ENCODE assay signal across 9 cellular contexts in genomic region chr20:44990425-44990824, GRCh38. TPM values are rescaled to one million over a fixed set of nuclear protein-coding genes. Genes with fewer than 3 reads are reported as not detected.
DNase-seq lines count a peak whose midpoint lies in the region; ATAC-seq and TF ChIP-seq lines count a peak whose summit lies in the region.
"Had no signal": no experiment of that assay in that cellular context is flagged by ENCODE, and none has a peak within 500 bp of the region (broad histone marks: within the 10 kb centered on the region; RNA-seq: fewer than 3 reads in every experiment).

No MANE protein-coding gene starts in this region.

- H3K27me3 ChIP-seq in mesenchymal stem cell (ENCODE audit: control insufficient read depth in 1 of 2, insufficient read depth in 1 of 2, low read length in 2 of 2) (no peaks in the 10 kb centered on the region), upper lobe of left lung (no peaks in the 10 kb centered on the region)

- peak overlapping the region; percentile 96 for H3K27ac Mint-ChIP-seq in activated naive CD4-positive, alpha-beta T cell treated with anti-CD3 and anti-CD28 coated beads, Interleukin-2, amount 10 ng/mL, durations not matched to agents 7 days and 5 days

- 100% methylated on average over 1 of the region's 3 CpGs for WGBS in mesenchymal stem cell
- 28 to 39% methylated on average over 3 of the region's 3 CpGs for WGBS in upper lobe of left lung, 2 donors

- H3K36me3 Mint-ChIP-seq in activated naive CD4-positive, alpha-beta T cell treated with anti-CD3 and anti-CD28 coated beads, Interleukin-2, amount 10 ng/mL, durations not matched to agents 7 days and 5 days: peaks cover 66% of the 10 kb centered on the region

- H3K4me3 ChIP-seq in mesenchymal stem cell (ENCODE audit: insufficient read depth in 1 of 2, low read depth in 1 of 2, low read length in 2 of 2) (peak overlapping the region in 1 of 2 experiments; percentile 64), upper lobe of left lung (peak overlapping the region in 2 of 4 donors; percentile 11 to 23)

- no peak for TF ChIP-seq CTCF in upper lobe of left lung (IDR thresholded peaks at IDR 0.05)

- DNase-seq in activated T-cell treated with anti-CD3 and anti-CD28 coated beads for 48 hours (ENCODE audit: low read depth): peak; percentile 50
- DNase-seq in activated T-cell treated with anti-CD3 and anti-CD28 coated beads for 4 hours: no peak
- peak; percentile 48 for DNase-seq in activated naive CD4-positive, alpha-beta T cell treated with anti-CD3 and anti-CD28 coated beads, Interleukin-2, amount 10 ng/mL, durations not matched to agents 7 days and 5 days
- peak; percentile 18 for DNase-seq in mesenchymal stem cell
- DNase-seq in upper lobe of left lung: no peak
- DNase-seq in KG1 (lab: John Stamatoyannopoulos, UW): no peak
- no peak for DNase-seq in NCI-H2227 treated with DMSO at 0.1 percent for 48 hours (lab: John Stamatoyannopoulos, UW)
- no peak for DNase-seq in activated CD4-positive, CD25-positive, alpha-beta regulatory T cell (lab: John Stamatoyannopoulos, UW)

- peak in 1 of 2 donors; percentile 45 for ATAC-seq in upper lobe of left lung (ENCODE audit: low FRiP score in 2 of 2)

- no peaks in the 10 kb centered on the region for H3K4me1 ChIP-seq in mesenchymal stem cell (ENCODE audit: control insufficient read depth, insufficient read depth, low read depth, low read length)
- H3K4me1 ChIP-seq in upper lobe of left lung: peaks cover 31 to 47% (median 42%) of the 10 kb centered on the region in 4 donors

- TF ChIP-seq POLR2A in upper lobe of left lung (IDR thresholded peaks at IDR 0.05): no peak

- no peak overlapping the region for H3K14ac ChIP-seq in mesenchymal stem cell (ENCODE audit: low read length in 2 of 2)

- peaks cover 15% of the 10 kb centered on the region for H3K79me1 ChIP-seq in mesenchymal stem cell (replicated peaks; ENCODE audit: low read length, poor library complexity, severe bottlenecking)

- CTCF ChIA-PET in activated naive CD4-positive, alpha-beta T cell treated with anti-CD3 and anti-CD28 coated beads, Interleukin-2, amount 10 ng/mL, durations not matched to agents 7 days and 5 days (lab: Charles Lee): interaction anchor here (1.5 to 1.8 kb wide), 3 partner anchors 9 to 25 kb away, joined by 4 to 6 read pairs (median 4); no protein-coding TSS in a partner anchor

- peak overlapping the region; percentile 21 for H4K8ac ChIP-seq in mesenchymal stem cell (ENCODE audit: low read length)

- no peak overlapping the region for H2AFZ ChIP-seq in mesenchymal stem cell (ENCODE audit: low read depth, low read length)

- peak overlapping the region; percentile 66 for H3K4me3 Mint-ChIP-seq in activated naive CD4-positive, alpha-beta T cell treated with anti-CD3 and anti-CD28 coated beads, Interleukin-2, amount 10 ng/mL, durations not matched to agents 7 days and 5 days

- no peaks in the 10 kb centered on the region for H3K9me3 Mint-ChIP-seq in activated naive CD4-positive, alpha-beta T cell treated with anti-CD3 and anti-CD28 coated beads, Interleukin-2, amount 10 ng/mL, durations not matched to agents 7 days and 5 days

- H3K36me3 ChIP-seq in mesenchymal stem cell (ENCODE audit: control insufficient read depth in 1 of 2, insufficient read depth in 2 of 2, low read depth in 1 of 2, low read length in 2 of 2): peaks cover 3 to 37% of the 10 kb centered on the region in 2 experiments
- H3K36me3 ChIP-seq in upper lobe of left lung: peaks cover 0 to 30% (median 9%) of the 10 kb centered on the region in 4 donors

- no peak overlapping the region for H3K18ac ChIP-seq in mesenchymal stem cell (ENCODE audit: low read depth in 1 of 2, low read length in 2 of 2)

- no peak overlapping the region for H2AK5ac ChIP-seq in mesenchymal stem cell (ENCODE audit: low read length, severe bottlenecking)

- H2BK12ac ChIP-seq in mesenchymal stem cell (ENCODE audit: low read length in 2 of 2): no peak overlapping the region

- H3K4me1 Mint-ChIP-seq in activated naive CD4-positive, alpha-beta T cell treated with anti-CD3 and anti-CD28 coated beads, Interleukin-2, amount 10 ng/mL, durations not matched to agents 7 days and 5 days: peaks cover 70% of the 10 kb centered on the region

- no peak overlapping the region for H4K91ac ChIP-seq in mesenchymal stem cell (ENCODE audit: low read length)

- peak overlapping the region; percentile 86 for H3K9ac ChIP-seq in mesenchymal stem cell (ENCODE audit: low read length)

- H3K9me3 ChIP-seq in mesenchymal stem cell (ENCODE audit: control insufficient read depth, low read length) (no peaks in the 10 kb centered on the region), upper lobe of left lung (no peaks in the 10 kb centered on the region)

- no peak overlapping the region for H3K4me2 ChIP-seq in mesenchymal stem cell (ENCODE audit: low read length, poor library complexity, severe bottlenecking)

- no peak overlapping the region for H3K27ac ChIP-seq in mesenchymal stem cell (ENCODE audit: low read length, poor library complexity, severe bottlenecking)
- peak overlapping the region; percentile 53 to 83 (median 74) for H3K27ac ChIP-seq in upper lobe of left lung
- H3K27ac ChIP-seq: C4-2B had no signal

- no peak overlapping the region for H2BK5ac ChIP-seq in mesenchymal stem cell (ENCODE audit: low read depth, low read length, poor library complexity, severe bottlenecking)

- TF ChIP-seq EP300 in upper lobe of left lung (IDR thresholded peaks at IDR 0.05): no peak

- no peak overlapping the region for H2BK15ac ChIP-seq in mesenchymal stem cell (ENCODE audit: low read depth, poor library complexity, severe bottlenecking)

- H3K27me3 Mint-ChIP-seq in activated naive CD4-positive, alpha-beta T cell treated with anti-CD3 and anti-CD28 coated beads, Interleukin-2, amount 10 ng/mL, durations not matched to agents 7 days and 5 days: no peaks in the 10 kb centered on the region

- no peak overlapping the region for H3K4ac ChIP-seq in mesenchymal stem cell (ENCODE audit: low read depth in 1 of 2, low read length in 2 of 2)

- H3K23ac ChIP-seq in mesenchymal stem cell (ENCODE audit: low read length in 2 of 2): no peak overlapping the region

- H2BK120ac ChIP-seq in mesenchymal stem cell (ENCODE audit: low read depth, low read length): no peak overlapping the region

RNA-seq across cellular contexts. Expression of gene STK4, which starts 24.1 kb away (rescaled TPM):
- polyA plus RNA-seq in mesenchymal stem cell (2013, experiment 1 of 2): 13.0 TPM
- polyA plus RNA-seq in mesenchymal stem cell (2013, experiment 2 of 2): 12.5 TPM
- total RNA-seq in upper lobe of left lung: 10 to 100 TPM; 31.0 to 76.1 (median 44.1) TPM

RNA-seq across cellular contexts. Expression of gene TOMM34, which starts 30.2 kb away (rescaled TPM):
- 17.0 TPM for polyA plus RNA-seq in mesenchymal stem cell (2013, experiment 1 of 2)
- 17.5 TPM for polyA plus RNA-seq in mesenchymal stem cell (2013, experiment 2 of 2)
- 10 to 100 TPM in 5 of 6 donors, 1 to 10 TPM in 1; 6.2 to 26.1 (median 13.5) TPM for total RNA-seq in upper lobe of left lung

Comparison
In these comparisons a context has a peak if more than half of its experiments do, and no peak if none do; other contexts are left out.
1. DNase-seq: peak in activated T-cell treated with anti-CD3 and anti-CD28 coated beads for 48 hours (single experiment), activated naive CD4-positive, alpha-beta T cell treated with anti-CD3 and anti-CD28 coated beads, Interleukin-2, amount 10 ng/mL, durations not matched to agents 7 days and 5 days (single experiment) and mesenchymal stem cell (single experiment); none in activated T-cell treated with anti-CD3 and anti-CD28 coated beads for 4 hours (single experiment), upper lobe of left lung (0 of 2), KG1 (single experiment), NCI-H2227 treated with DMSO at 0.1 percent for 48 hours (single experiment) and activated CD4-positive, CD25-positive, alpha-beta regulatory T cell (0 of 4).